8 cellular contexts compared by ENCODE assay signal in the genomic region with DNA sequence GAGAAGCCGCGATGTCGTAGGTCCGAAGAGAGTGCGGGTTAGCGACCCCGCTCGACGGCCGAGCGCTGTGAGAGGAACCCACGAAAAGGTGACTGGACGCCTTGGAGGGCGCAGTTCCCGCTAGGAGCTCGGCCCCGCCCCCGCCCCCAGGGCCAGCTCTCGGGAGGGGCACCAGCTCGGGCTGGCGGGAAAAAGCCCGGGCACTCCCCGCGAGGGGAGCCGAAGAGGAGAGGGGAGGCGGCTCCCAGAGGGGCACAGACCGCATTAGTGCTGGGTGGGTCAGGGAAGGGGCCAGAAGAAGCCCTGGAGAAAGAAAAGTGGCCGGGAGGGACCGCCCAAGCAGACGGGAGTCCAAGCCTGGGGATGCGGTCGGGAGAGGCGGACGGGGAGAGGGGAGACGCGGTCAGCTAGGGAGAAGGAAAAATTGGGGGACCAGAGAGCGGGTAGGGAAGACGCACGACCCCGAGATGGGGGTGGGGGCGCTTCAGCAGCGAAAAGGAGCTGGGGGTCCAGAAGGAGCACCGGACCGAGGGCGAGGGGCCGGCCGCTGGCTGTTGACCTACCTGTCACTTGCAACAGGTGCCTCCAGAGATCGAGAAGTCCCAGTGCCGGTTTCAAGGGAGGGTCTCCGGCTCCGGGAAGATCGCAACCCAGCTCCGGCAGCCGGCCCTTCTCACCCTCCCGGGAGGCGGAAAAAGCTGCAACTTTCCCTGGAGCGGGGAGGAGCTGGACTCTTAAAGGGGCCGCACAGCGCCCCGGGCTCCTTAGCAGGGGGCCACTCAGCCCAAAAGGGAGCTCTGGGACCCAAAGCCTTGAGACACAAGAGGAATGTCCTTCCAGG. TPM values are rescaled to one million over a fixed set of nuclear protein-coding genes. Genes with fewer than 3 reads are reported as not detected.
DNase-seq lines count a peak whose midpoint lies in the region; ATAC-seq and TF ChIP-seq lines count a peak whose summit lies in the region.

SYTL4 (minus strand) TSS at position 681 of the 841 bp plus-strand sequence. CDS start 30,084 bp downstream, outside the sequence.

- no peak within 1 kb of the TSS for H3K27ac Mint-ChIP-seq in CD4-positive, alpha-beta memory T cell

- no peaks in the 10 kb centered on the region for H3K4me1 ChIP-seq in CD4-positive, alpha-beta memory T cell (ENCODE audit: insufficient read depth, low read length)
- no peaks in the 10 kb centered on the region for H3K4me1 ChIP-seq in endocrine pancreas (ENCODE audit: control insufficient read depth, insufficient read depth, low read length)
- no peaks in the 10 kb centered on the region for H3K4me1 ChIP-seq in vagina

- no peaks in the 10 kb centered on the region for H3K9me3 ChIP-seq in CD4-positive, alpha-beta memory T cell (ENCODE audit: control insufficient read depth in 1 of 2, low read length in 2 of 2)
- H3K9me3 ChIP-seq in endocrine pancreas (ENCODE audit: control insufficient read depth, low read length) (no peaks in the 10 kb centered on the region), vagina (no peaks in the 10 kb centered on the region)

- H3K4me3 Mint-ChIP-seq in CD4-positive, alpha-beta memory T cell = peak within 1 kb of the TSS in 5 of 8 donors; percentile 8 to 48 (median 19)

- no peak for TF ChIP-seq POLR2A in vagina (IDR thresholded peaks at IDR 0.05)

- DNase-seq in CD4-positive, alpha-beta memory T cell = no peak
- DNase-seq in LNCaP clone FGC (ENCODE audit: low read depth) (no peak), mesenteric fat pad (ENCODE audit: low spot score) (no peak), vagina (ENCODE audit: extremely low spot score in 2 of 2) (no peak), KG1 (lab: John Stamatoyannopoulos, UW) (no peak)

- H3K36me3 Mint-ChIP-seq in CD4-positive, alpha-beta memory T cell = no peaks in the 10 kb centered on the region

- TF ChIP-seq CTCF in LNCaP clone FGC (IDR thresholded peaks at IDR 0.05; ENCODE audit: control insufficient read depth, extremely low read depth, insufficient read depth) (no peak), vagina (IDR thresholded peaks at IDR 0.05) (no peak)

- H3K4me1 Mint-ChIP-seq in CD4-positive, alpha-beta memory T cell = peaks cover 0 to 4% (median 0%) of the 10 kb centered on the region in 4 donors

- H3K9ac ChIP-seq in endocrine pancreas (ENCODE audit: control insufficient read depth, insufficient read depth, low read length) = peak within 1 kb of the TSS; percentile 38

- ATAC-seq in HG02759 (IDR thresholded peaks at IDR 0.05; ENCODE audit: unreplicated experiment) (no peak), HG03159 (IDR thresholded peaks at IDR 0.05; ENCODE audit: unreplicated experiment) (no peak)

- no peaks in the 10 kb centered on the region for H3K36me3 ChIP-seq in CD4-positive, alpha-beta memory T cell (ENCODE audit: insufficient read depth, low read length)
- H3K36me3 ChIP-seq in endocrine pancreas (ENCODE audit: control insufficient read depth, insufficient read depth, low read length) (no peaks in the 10 kb centered on the region), vagina (no peaks in the 10 kb centered on the region)

- POLR2A ChIA-PET in CD4-positive, alpha-beta memory T cell (lab: Charles Lee; ENCODE audit: partially characterized antibody) = no interaction called here

- CTCF ChIA-PET in CD4-positive, alpha-beta memory T cell (lab: Charles Lee; ENCODE audit: partially characterized antibody) = no interaction called here

- peaks cover 26 to 30% of the 10 kb centered on the region in 2 donors for H3K27me3 Mint-ChIP-seq in CD4-positive, alpha-beta memory T cell

- no peak within 1 kb of the TSS for H3K27ac ChIP-seq in CD4-positive, alpha-beta memory T cell (ENCODE audit: low read depth, low read length)
- H3K27ac ChIP-seq in vagina = peak within 1 kb of the TSS; percentile 79

- no peak within 1 kb of the TSS for H3K4me3 ChIP-seq in CD4-positive, alpha-beta memory T cell (ENCODE audit: low read length in 2 of 2)
- H3K4me3 ChIP-seq in LNCaP clone FGC (ENCODE audit: low read depth, low read length) (peak within 1 kb of the TSS; percentile 75), endocrine pancreas (ENCODE audit: control insufficient read depth, insufficient read depth, low read length) (peak within 1 kb of the TSS; percentile 14), vagina (peak within 1 kb of the TSS; percentile 62 to 67)

- intact Hi-C loops in CD4-positive, alpha-beta memory T cell (cut with micrococcal nuclease) = no loop called here
- intact Hi-C loops in vagina (cut with DNase I) = no loop called here

- H3K27me3 ChIP-seq in CD4-positive, alpha-beta memory T cell (ENCODE audit: insufficient read depth, low read length) = no peaks in the 10 kb centered on the region
- H3K27me3 ChIP-seq in endocrine pancreas (ENCODE audit: control insufficient read depth, insufficient read depth, low read length) (no peaks in the 10 kb centered on the region), vagina (no peaks in the 10 kb centered on the region)

- H3K9me3 Mint-ChIP-seq in CD4-positive, alpha-beta memory T cell = no peaks in the 10 kb centered on the region

RNA-seq across cellular contexts. Expression of gene SYTL4, which starts in this region (rescaled TPM):
- not detected for total RNA-seq in CD4-positive, alpha-beta memory T cell
- polyA plus RNA-seq in CD4-positive, alpha-beta memory T cell = not detected
- 12.3 TPM for total RNA-seq in mesenteric fat pad
- total RNA-seq in vagina = 21.9 TPM

Comparison
In these comparisons a context has a peak if more than half of its experiments do, and no peak if none do; other contexts are left out.
1. RNA of gene SYTL4 (total RNA-seq): 21.9 TPM in vagina (single experiment) and 12.3 TPM in mesenteric fat pad (single experiment); not detected in CD4-positive, alpha-beta memory T cell; every median in the first group is over 10 times any median in the second.
2. H3K4me3 ChIP-seq: peak in LNCaP clone FGC (single experiment), endocrine pancreas (single experiment) and vagina (2 of 2); none in CD4-positive, alpha-beta memory T cell (0 of 2).